ENCODE assay signal across 10 cellular contexts in the genomic region with DNA sequence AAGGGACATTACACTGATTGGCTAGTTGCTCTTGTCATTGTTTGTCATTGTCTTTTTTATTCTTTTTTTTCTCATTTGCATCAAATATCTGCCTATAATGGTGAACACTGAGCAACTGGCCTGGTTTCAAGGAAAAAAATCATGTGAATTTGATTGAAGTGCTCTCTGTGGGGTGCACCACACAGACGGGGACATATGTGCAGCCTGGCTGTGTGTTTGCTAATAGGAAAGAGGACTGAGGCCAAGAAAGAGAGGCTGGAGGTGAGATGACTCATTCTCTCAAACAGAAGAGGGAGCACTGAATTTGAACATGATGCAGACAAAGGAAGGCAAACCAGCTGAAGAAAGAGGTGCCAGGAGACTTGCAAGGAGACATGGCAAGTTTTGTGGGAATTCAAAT.
DNase-seq lines count a peak whose midpoint lies in the region; ATAC-seq, FAIRE-seq and TF ChIP-seq lines count a peak whose summit lies in the region.
"Had no signal": no experiment of that assay in that cellular context is flagged by ENCODE, and none has a peak within 500 bp of the region (broad histone marks: within the 10 kb centered on the region; RNA-seq: fewer than 3 reads in every experiment).

No MANE protein-coding gene starts in this region.

- no peaks in the 10 kb centered on the region for H3K9me3 ChIP-seq in left lung
- H3K9me3 ChIP-seq: SJSA1 had no signal

- no peak for TF ChIP-seq CTCF in left lung (IDR thresholded peaks at IDR 0.05)

- DNase-seq in left lung, result no peak
- no peak for DNase-seq in T-helper 2 cell
- no peak for DNase-seq in activated CD8-positive, alpha-beta memory T cell treated with anti-CD3 and anti-CD28 coated beads, Interleukin-2, amount 10 ng/mL, durations not matched to agents 7 days and 5 days
- DNase-seq in stimulated activated effector memory CD8-positive, alpha-beta T cell treated with anti-CD3 and anti-CD28 coated beads, Interleukin-12 subunit alpha, Interleukin-12 subunit beta, amount 100 ng/mL, for 72 hours (ENCODE audit: low spot score in 2 of 2), result no peak
- DNase-seq in RCC 7860 (ENCODE audit: low spot score), result no peak
- DNase-seq: NCI-H1048 had no signal

- H3K36me3 ChIP-seq in left lung, result no peaks in the 10 kb centered on the region
- H3K36me3 ChIP-seq: SJSA1 had no signal

- H3K27me3 Mint-ChIP-seq in activated CD8-positive, alpha-beta memory T cell treated with anti-CD3 and anti-CD28 coated beads, Interleukin-2, amount 10 ng/mL, durations not matched to agents 7 days and 5 days, result no peaks in the 10 kb centered on the region

- H3K27ac Mint-ChIP-seq in activated CD8-positive, alpha-beta memory T cell treated with anti-CD3 and anti-CD28 coated beads, Interleukin-2, amount 10 ng/mL, durations not matched to agents 7 days and 5 days, result no peak overlapping the region
- H3K27ac Mint-ChIP-seq in stimulated activated effector memory CD8-positive, alpha-beta T cell treated with anti-CD3 and anti-CD28 coated beads, Interleukin-12 subunit alpha, Interleukin-12 subunit beta, amount 100 ng/mL, for 72 hours, result no peak overlapping the region

- no peaks in the 10 kb centered on the region for H3K36me3 Mint-ChIP-seq in activated CD8-positive, alpha-beta memory T cell treated with anti-CD3 and anti-CD28 coated beads, Interleukin-2, amount 10 ng/mL, durations not matched to agents 7 days and 5 days
- H3K36me3 Mint-ChIP-seq in stimulated activated effector memory CD8-positive, alpha-beta T cell treated with anti-CD3 and anti-CD28 coated beads, Interleukin-12 subunit alpha, Interleukin-12 subunit beta, amount 100 ng/mL, for 72 hours, result no peaks in the 10 kb centered on the region

- no peaks in the 10 kb centered on the region for H3K4me1 Mint-ChIP-seq in activated CD8-positive, alpha-beta memory T cell treated with anti-CD3 and anti-CD28 coated beads, Interleukin-2, amount 10 ng/mL, durations not matched to agents 7 days and 5 days
- H3K4me1 Mint-ChIP-seq in stimulated activated effector memory CD8-positive, alpha-beta T cell treated with anti-CD3 and anti-CD28 coated beads, Interleukin-12 subunit alpha, Interleukin-12 subunit beta, amount 100 ng/mL, for 72 hours, result no peaks in the 10 kb centered on the region

- FAIRE-seq in RCC 7860 (lab: Jason Lieb, UNC), result no peak

- no peaks in the 10 kb centered on the region for H3K9me3 Mint-ChIP-seq in activated CD8-positive, alpha-beta memory T cell treated with anti-CD3 and anti-CD28 coated beads, Interleukin-2, amount 10 ng/mL, durations not matched to agents 7 days and 5 days (ENCODE audit: low read depth)
- peaks cover 7% of the 10 kb centered on the region for H3K9me3 Mint-ChIP-seq in stimulated activated effector memory CD8-positive, alpha-beta T cell treated with anti-CD3 and anti-CD28 coated beads, Interleukin-12 subunit alpha, Interleukin-12 subunit beta, amount 100 ng/mL, for 72 hours

- intact Hi-C loops in left lung (cut with DNase I), result no loop called here

- H3K4me3 Mint-ChIP-seq in activated CD8-positive, alpha-beta memory T cell treated with anti-CD3 and anti-CD28 coated beads, Interleukin-2, amount 10 ng/mL, durations not matched to agents 7 days and 5 days, result no peak overlapping the region
- H3K4me3 Mint-ChIP-seq in stimulated activated effector memory CD8-positive, alpha-beta T cell treated with anti-CD3 and anti-CD28 coated beads, Interleukin-12 subunit alpha, Interleukin-12 subunit beta, amount 100 ng/mL, for 72 hours, result no peak overlapping the region

- no peaks in the 10 kb centered on the region for H3K27me3 ChIP-seq in left lung
- H3K27me3 ChIP-seq: SJSA1 had no signal

- H3K4me1 ChIP-seq in left lung, result no peaks in the 10 kb centered on the region
- H3K4me1 ChIP-seq: SJSA1 had no signal

- CTCF ChIA-PET in activated CD8-positive, alpha-beta memory T cell treated with anti-CD3 and anti-CD28 coated beads, Interleukin-2, amount 10 ng/mL, durations not matched to agents 7 days and 5 days (lab: Charles Lee), result no interaction called here

- no peak overlapping the region for H3K4me3 ChIP-seq in left lung
- H3K4me3 ChIP-seq: SJSA1 had no signal

- ATAC-seq in GM18867 (IDR thresholded peaks at IDR 0.05; ENCODE audit: unreplicated experiment) (peak; percentile 42), HG02852 (IDR thresholded peaks at IDR 0.05; ENCODE audit: unreplicated experiment) (peak; percentile 39), left lung (peak; percentile 86)
- no peak for ATAC-seq in activated CD8-positive, alpha-beta memory T cell treated with anti-CD3 and anti-CD28 coated beads, Interleukin-2, amount 10 ng/mL, durations not matched to agents 7 days and 5 days
- ATAC-seq in stimulated activated effector memory CD8-positive, alpha-beta T cell treated with anti-CD3 and anti-CD28 coated beads, Interleukin-12 subunit alpha, Interleukin-12 subunit beta, amount 100 ng/mL, for 72 hours, result no peak

- H3K27ac ChIP-seq in angular gyrus (ENCODE audit: low read depth, low read length), result peak overlapping the region; percentile 72
- H3K27ac ChIP-seq in left lung, result no peak overlapping the region
- H3K27ac ChIP-seq: SJSA1 had no signal

Comparison
In these comparisons a context has a peak if more than half of its experiments do, and no peak if none do; other contexts are left out.
1. ATAC-seq: peak in GM18867 (single experiment), HG02852 (single experiment) and left lung (single experiment); none in activated CD8-positive, alpha-beta memory T cell treated with anti-CD3 and anti-CD28 coated beads, Interleukin-2, amount 10 ng/mL, durations not matched to agents 7 days and 5 days (single experiment) and stimulated activated effector memory CD8-positive, alpha-beta T cell treated with anti-CD3 and anti-CD28 coated beads, Interleukin-12 subunit alpha, Interleukin-12 subunit beta, amount 100 ng/mL, for 72 hours (single experiment).